ENCODE assay signal across 1 cellular context in genomic region chr3:166060789-166061479, GRCh38.
TF ChIP-seq lines count a peak whose summit lies in the region.

No MANE protein-coding gene starts in this region.

TF ChIP-seq in A549, 52 proteins besides CTCF, POLR2A, EP300 and RAD21:
- no peak for TF ChIP-seq MAFK (IDR thresholded peaks at IDR 0.05; ENCODE audit: partially characterized antibody)
- no peak for TF ChIP-seq CEBPB (IDR thresholded peaks at IDR 0.05)
- TF ChIP-seq ESRRA (IDR thresholded peaks at IDR 0.05; ENCODE audit: borderline replicate concordance, low read length): no peak
- no peak for TF ChIP-seq RARB (CRISPR knock-in tag; IDR thresholded peaks at IDR 0.05)
- no peak for TF ChIP-seq HOXA7 (CRISPR knock-in tag; IDR thresholded peaks at IDR 0.05)
- no peak for TF ChIP-seq ZSCAN20 (CRISPR knock-in tag; IDR thresholded peaks at IDR 0.05)
